1 cellular context compared by ENCODE assay signal in genomic region chr16:28526201-28527099, GRCh38.
TF ChIP-seq lines count a peak whose summit lies in the region.

No MANE protein-coding gene starts in this region.

TF ChIP-seq in HepG2, 621 proteins besides CTCF, POLR2A, EP300 and RAD21 (continued from another document and continues in another):
- peak; percentile 40; the same call in 1 of the 2 replicates for TF ChIP-seq ZNF639 (CRISPR knock-in tag; conservative IDR thresholded peaks at IDR 0.05)
- TF ChIP-seq, protein P1, sequence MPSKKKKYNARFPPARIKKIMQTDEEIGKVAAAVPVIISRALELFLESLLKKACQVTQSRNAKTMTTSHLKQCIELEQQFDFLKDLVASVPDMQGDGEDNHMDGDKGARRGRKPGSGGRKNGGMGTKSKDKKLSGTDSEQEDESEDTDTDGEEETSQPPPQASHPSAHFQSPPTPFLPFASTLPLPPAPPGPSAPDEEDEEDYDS (CRISPR knock-in tag; IDR thresholded peaks at IDR 0.05), result peak; percentile 75
- TF ChIP-seq ZKSCAN1 (IDR thresholded peaks at IDR 0.05; ENCODE audit: low read length), result peak; percentile 82
- 0 out of 2 replicates have a peak, but pooled peaks have one; percentile 33 for TF ChIP-seq NFYB (CRISPR knock-in tag; IDR thresholded peaks at IDR 0.05)
- TF ChIP-seq RNF219 (CRISPR knock-in tag; IDR thresholded peaks at IDR 0.05), result no peak
- peak; percentile 86 for TF ChIP-seq HDAC1 (CRISPR knock-in tag; IDR thresholded peaks at IDR 0.05)
- peak; percentile 76 for TF ChIP-seq KLF6 (CRISPR knock-in tag; IDR thresholded peaks at IDR 0.05)
- TF ChIP-seq MEIS1 (CRISPR knock-in tag; IDR thresholded peaks at IDR 0.05; ENCODE audit: borderline replicate concordance), result 0 out of 2 replicates have a peak, but pooled peaks have one; percentile 67
- TF ChIP-seq, protein P2, sequence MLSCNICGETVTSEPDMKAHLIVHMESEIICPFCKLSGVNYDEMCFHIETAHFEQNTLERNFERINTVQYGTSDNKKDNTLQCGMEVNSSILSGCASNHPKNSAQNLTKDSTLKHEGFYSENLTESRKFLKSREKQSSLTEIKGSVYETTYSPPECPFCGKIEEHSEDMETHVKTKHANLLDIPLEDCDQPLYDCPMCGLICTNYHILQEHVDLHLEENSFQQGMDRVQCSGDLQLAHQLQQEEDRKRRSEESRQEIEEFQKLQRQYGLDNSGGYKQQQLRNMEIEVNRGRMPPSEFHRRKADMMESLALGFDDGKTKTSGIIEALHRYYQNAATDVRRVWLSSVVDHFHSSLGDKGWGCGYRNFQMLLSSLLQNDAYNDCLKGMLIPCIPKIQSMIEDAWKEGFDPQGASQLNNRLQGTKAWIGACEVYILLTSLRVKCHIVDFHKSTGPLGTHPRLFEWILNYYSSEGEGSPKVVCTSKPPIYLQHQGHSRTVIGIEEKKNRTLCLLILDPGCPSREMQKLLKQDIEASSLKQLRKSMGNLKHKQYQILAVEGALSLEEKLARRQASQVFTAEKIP (CRISPR knock-in tag; IDR thresholded peaks at IDR 0.05; ENCODE audit: borderline replicate concordance), result no peak
- TF ChIP-seq ZNF746 (CRISPR knock-in tag; IDR thresholded peaks at IDR 0.05), result peak; percentile 94
- TF ChIP-seq IRF1 (CRISPR knock-in tag; IDR thresholded peaks at IDR 0.05; ENCODE audit: low read depth), result no peak; the same call in 1 of the 2 replicates
- no peak; the same call in 1 of the 2 replicates for TF ChIP-seq ZNF225 (CRISPR knock-in tag; IDR thresholded peaks at IDR 0.05)
- peak; percentile 98 for TF ChIP-seq TARDBP (CRISPR knock-in tag; IDR thresholded peaks at IDR 0.05)
- TF ChIP-seq PRDM4 (CRISPR knock-in tag; IDR thresholded peaks at IDR 0.05; ENCODE audit: borderline replicate concordance), result no peak
- TF ChIP-seq ZNF468 (CRISPR knock-in tag; IDR thresholded peaks at IDR 0.05), result no peak
- TF ChIP-seq, protein P3, sequence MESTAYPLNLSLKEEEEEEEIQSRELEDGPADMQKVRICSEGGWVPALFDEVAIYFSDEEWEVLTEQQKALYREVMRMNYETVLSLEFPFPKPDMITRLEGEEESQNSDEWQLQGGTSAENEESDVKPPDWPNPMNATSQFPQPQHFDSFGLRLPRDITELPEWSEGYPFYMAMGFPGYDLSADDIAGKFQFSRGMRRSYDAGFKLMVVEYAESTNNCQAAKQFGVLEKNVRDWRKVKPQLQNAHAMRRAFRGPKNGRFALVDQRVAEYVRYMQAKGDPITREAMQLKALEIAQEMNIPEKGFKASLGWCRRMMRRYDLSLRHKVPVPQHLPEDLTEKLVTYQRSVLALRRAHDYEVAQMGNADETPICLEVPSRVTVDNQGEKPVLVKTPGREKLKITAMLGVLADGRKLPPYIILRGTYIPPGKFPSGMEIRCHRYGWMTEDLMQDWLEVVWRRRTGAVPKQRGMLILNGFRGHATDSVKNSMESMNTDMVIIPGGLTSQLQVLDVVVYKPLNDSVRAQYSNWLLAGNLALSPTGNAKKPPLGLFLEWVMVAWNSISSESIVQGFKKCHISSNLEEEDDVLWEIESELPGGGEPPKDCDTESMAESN (CRISPR knock-in tag; conservative IDR thresholded peaks at IDR 0.05), result peak; percentile 71; the same call in 1 of the 2 replicates
- TF ChIP-seq ZNF879 (CRISPR knock-in tag; IDR thresholded peaks at IDR 0.05), result no peak
- TF ChIP-seq, protein P4, sequence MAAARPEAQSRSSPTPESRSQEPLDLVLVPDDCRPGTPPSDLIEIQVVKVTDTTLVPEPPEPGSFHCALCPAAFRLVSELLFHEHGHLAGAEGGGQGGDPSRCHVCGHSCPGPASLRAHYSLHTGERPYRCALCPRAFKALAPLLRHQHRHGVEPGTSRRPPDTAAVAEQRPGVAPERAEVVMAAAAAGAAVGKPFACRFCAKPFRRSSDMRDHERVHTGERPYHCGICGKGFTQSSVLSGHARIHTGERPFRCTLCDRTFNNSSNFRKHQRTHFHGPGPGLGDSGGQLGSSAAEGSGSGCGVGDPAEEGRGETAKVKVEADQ (CRISPR knock-in tag; IDR thresholded peaks at IDR 0.05; ENCODE audit: borderline replicate concordance), result no peak
- TF ChIP-seq MTF2 (CRISPR knock-in tag; IDR thresholded peaks at IDR 0.05; ENCODE audit: borderline replicate concordance), result no peak
- no peak for TF ChIP-seq NFRKB (IDR thresholded peaks at IDR 0.05)
- TF ChIP-seq ZFP91 (CRISPR knock-in tag; IDR thresholded peaks at IDR 0.05; ENCODE audit: borderline replicate concordance), result peak; percentile 70
- TF ChIP-seq ZNF839 (CRISPR knock-in tag; IDR thresholded peaks at IDR 0.05; ENCODE audit: borderline replicate concordance), result no peak
- TF ChIP-seq NFKBIZ (CRISPR knock-in tag; IDR thresholded peaks at IDR 0.05), result peak; percentile 74; the same call in 1 of the 2 replicates
- no peak for TF ChIP-seq ZNF260 (CRISPR knock-in tag; IDR thresholded peaks at IDR 0.05; ENCODE audit: borderline replicate concordance, low read depth)
- TF ChIP-seq NFIB (CRISPR knock-in tag; IDR thresholded peaks at IDR 0.05; ENCODE audit: borderline replicate concordance), result no peak
- peak; percentile 67; the same call in 1 of the 2 replicates for TF ChIP-seq ZSCAN22 (CRISPR knock-in tag; IDR thresholded peaks at IDR 0.05)
- TF ChIP-seq ZNF574 (CRISPR knock-in tag; IDR thresholded peaks at IDR 0.05), result peak; percentile 79
- TF ChIP-seq, protein P5, sequence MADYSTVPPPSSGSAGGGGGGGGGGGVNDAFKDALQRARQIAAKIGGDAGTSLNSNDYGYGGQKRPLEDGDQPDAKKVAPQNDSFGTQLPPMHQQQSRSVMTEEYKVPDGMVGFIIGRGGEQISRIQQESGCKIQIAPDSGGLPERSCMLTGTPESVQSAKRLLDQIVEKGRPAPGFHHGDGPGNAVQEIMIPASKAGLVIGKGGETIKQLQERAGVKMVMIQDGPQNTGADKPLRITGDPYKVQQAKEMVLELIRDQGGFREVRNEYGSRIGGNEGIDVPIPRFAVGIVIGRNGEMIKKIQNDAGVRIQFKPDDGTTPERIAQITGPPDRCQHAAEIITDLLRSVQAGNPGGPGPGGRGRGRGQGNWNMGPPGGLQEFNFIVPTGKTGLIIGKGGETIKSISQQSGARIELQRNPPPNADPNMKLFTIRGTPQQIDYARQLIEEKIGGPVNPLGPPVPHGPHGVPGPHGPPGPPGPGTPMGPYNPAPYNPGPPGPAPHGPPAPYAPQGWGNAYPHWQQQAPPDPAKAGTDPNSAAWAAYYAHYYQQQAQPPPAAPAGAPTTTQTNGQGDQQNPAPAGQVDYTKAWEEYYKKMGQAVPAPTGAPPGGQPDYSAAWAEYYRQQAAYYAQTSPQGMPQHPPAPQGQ (CRISPR knock-in tag; IDR thresholded peaks at IDR 0.05; ENCODE audit: borderline replicate concordance), result no peak
- TF ChIP-seq ZFAT (CRISPR knock-in tag; conservative IDR thresholded peaks at IDR 0.05), result no peak
- TF ChIP-seq ZSCAN25 (CRISPR knock-in tag; IDR thresholded peaks at IDR 0.05), result peak; percentile 94
- TF ChIP-seq SNAI1 (CRISPR knock-in tag; IDR thresholded peaks at IDR 0.05; ENCODE audit: borderline replicate concordance), result 0 out of 2 replicates have a peak, but pooled peaks have one; percentile 44
